In the genomic region with DNA sequence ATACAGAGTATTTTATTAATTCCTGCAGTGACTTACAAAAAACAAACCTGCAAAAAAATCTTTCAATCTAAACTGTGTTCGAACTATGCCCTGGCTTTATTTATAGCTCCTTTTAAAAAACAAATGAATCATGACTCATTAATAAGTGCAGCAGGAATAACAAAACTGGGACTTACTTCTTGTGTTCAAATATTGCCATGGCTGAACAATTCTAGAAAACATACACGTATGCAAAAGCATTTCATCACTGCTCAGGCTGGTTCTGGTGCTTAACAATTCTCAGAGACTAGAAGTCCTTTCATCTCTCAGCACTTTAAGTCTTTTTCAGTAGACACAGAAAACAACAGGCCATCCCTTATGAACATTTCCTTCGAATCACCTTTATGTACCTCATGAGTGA, we compare ENCODE assay signal across 22 cellular contexts.
DNase-seq lines count a peak whose midpoint lies in the region; FAIRE-seq and TF ChIP-seq lines count a peak whose summit lies in the region.
"Had no signal": no experiment of that assay in that cellular context is flagged by ENCODE, and none has a peak within 500 bp of the region (broad histone marks: within the 10 kb centered on the region; RNA-seq: fewer than 3 reads in every experiment).

No MANE protein-coding gene starts in this region.

- no peak for FAIRE-seq in bronchial epithelial cell (lab: Jason Lieb, UNC)
- no peak for FAIRE-seq in small intestine (lab: Jason Lieb, UNC)
- FAIRE-seq: GM12891 had no signal

- H3K27me3 ChIP-seq in bronchial epithelial cell (ENCODE audit: control insufficient read depth, insufficient read depth, low read length): no peaks in the 10 kb centered on the region
- no peaks in the 10 kb centered on the region for H3K27me3 ChIP-seq in small intestine (ENCODE audit: control insufficient read depth in 2 of 2, insufficient read depth in 2 of 2, low read length in 2 of 2)
- no peaks in the 10 kb centered on the region for H3K27me3 ChIP-seq in adrenal gland
- H3K27me3 ChIP-seq: SJSA1 had no signal

- no peaks in the 10 kb centered on the region for H3K9me3 ChIP-seq in small intestine (ENCODE audit: control insufficient read depth, low read depth)
- no peaks in the 10 kb centered on the region for H3K9me3 ChIP-seq in adrenal gland (replicated peaks in 1 of 3)
- H3K9me3 ChIP-seq: HAP-1 had no signal

- H3K36me3 ChIP-seq in bronchial epithelial cell (ENCODE audit: control insufficient read depth, insufficient read depth, low read length) (no peaks in the 10 kb centered on the region), small intestine (ENCODE audit: control insufficient read depth in 2 of 2, insufficient read depth in 2 of 2, low read length in 2 of 2) (no peaks in the 10 kb centered on the region), adrenal gland (replicated peaks in 1 of 2) (no peaks in the 10 kb centered on the region)
- H3K36me3 ChIP-seq: HAP-1, SJSA1 had no signal

- 26 to 51% (median 43%) methylated on average over 3 of the region's 3 CpGs for WGBS in small intestine, 3 donors
- WGBS in adrenal gland, 4 donors: 43 to 55% (median 53%) methylated on average over 3 of the region's 3 CpGs

- DNase-seq in M059J (ENCODE audit: low read depth): peak; percentile 1
- DNase-seq in bronchial epithelial cell (ENCODE audit: low read depth): peak; percentile 12
- DNase-seq in fibroblast of pulmonary artery (ENCODE audit: low read depth): peak; percentile 6
- peak; percentile 15 for DNase-seq in small intestine
- DNase-seq in islet precursor cell: no peak
- DNase-seq in NCI-H2227 treated with DMSO at 0.1 percent for 48 hours (lab: John Stamatoyannopoulos, UW): no peak
- no peak for DNase-seq in adrenal gland
- no peak for DNase-seq in Kasumi-1 (lab: John Stamatoyannopoulos, UW)
- DNase-seq: CD4-positive, CD25-positive, alpha-beta regulatory T cell; COR-L47; DMS79; KG1; MV-4-11; NCI-H1105 treated with DMSO at 0.1 percent for 48 hours; NCI-H2081; NCI-H2171; NCI-H524 treated with DMSO at 0.1 percent for 48 hours; OCI-M1 had no signal

- H3K4me1 ChIP-seq in small intestine (ENCODE audit: control insufficient read depth in 2 of 2, insufficient read depth in 1 of 2, low read depth in 1 of 2, low read length in 1 of 2): no peaks in the 10 kb centered on the region
- peaks cover 0 to 5% of the 10 kb centered on the region in 2 donors for H3K4me1 ChIP-seq in adrenal gland (replicated peaks in 1 of 2)
- H3K4me1 ChIP-seq: HAP-1, SJSA1 had no signal

- H3K27ac ChIP-seq in small intestine (ENCODE audit: low read depth in 1 of 2, low read length in 1 of 2): no peak overlapping the region
- H3K27ac ChIP-seq in adrenal gland: no peak overlapping the region
- H3K27ac ChIP-seq: SJSA1 had no signal

- no peak for TF ChIP-seq POLR2A in adrenal gland (IDR thresholded peaks at IDR 0.05)

- TF ChIP-seq CTCF in bronchial epithelial cell (IDR thresholded peaks at IDR 0.05; ENCODE audit: insufficient read depth, low read length, severe bottlenecking): no peak
- no peak for TF ChIP-seq CTCF in fibroblast of pulmonary artery (IDR thresholded peaks at IDR 0.05; ENCODE audit: low read length, missing control alignments)
- TF ChIP-seq CTCF in adrenal gland (IDR thresholded peaks at IDR 0.05): no peak

- no peak overlapping the region for H3K4me3 ChIP-seq in bronchial epithelial cell (ENCODE audit: low read depth, low read length)
- no peak overlapping the region for H3K4me3 ChIP-seq in fibroblast of pulmonary artery (replicated peaks; ENCODE audit: low read depth, low read length)
- H3K4me3 ChIP-seq in small intestine (ENCODE audit: low read depth in 1 of 2, low read length in 2 of 2): no peak overlapping the region
- no peak overlapping the region for H3K4me3 ChIP-seq in adrenal gland
- H3K4me3 ChIP-seq: GM23338, HAP-1, SJSA1 had no signal

- intact Hi-C loops in adrenal gland (cut with DNase I): no loop called here

Comparison
In these comparisons a context has a peak if more than half of its experiments do, and no peak if none do; other contexts are left out.
1. DNase-seq: peak in M059J (single experiment), bronchial epithelial cell (single experiment), fibroblast of pulmonary artery (single experiment) and small intestine (single experiment); none in islet precursor cell (single experiment), NCI-H2227 treated with DMSO at 0.1 percent for 48 hours (single experiment), adrenal gland (0 of 7) and Kasumi-1 (0 of 2).